In genomic region chr1:161160763-161161162, GRCh38 we compare ENCODE assay signal across 1 cellular context.
TF ChIP-seq lines count a peak whose summit lies in the region.

No MANE protein-coding gene starts in this region.

TF ChIP-seq in HCT116, 20 proteins besides CTCF, POLR2A, EP300 and RAD21:
- TF ChIP-seq TCF7L2 (IDR thresholded peaks at IDR 0.05; ENCODE audit: borderline replicate concordance, extremely low read depth, insufficient read depth, insufficient read length) (no peak), CBX3 (IDR thresholded peaks at IDR 0.05; ENCODE audit: low read depth) (no peak), CEBPB (IDR thresholded peaks at IDR 0.05; ENCODE audit: low read depth) (no peak), EZH2 (IDR thresholded peaks at IDR 0.05) (no peak), SIN3A (IDR thresholded peaks at IDR 0.05; ENCODE audit: low read depth) (no peak), ATF3 (IDR thresholded peaks at IDR 0.05) (no peak), SRF (IDR thresholded peaks at IDR 0.05; ENCODE audit: low read depth) (no peak), JUND (IDR thresholded peaks at IDR 0.05) (no peak), EGR1 (IDR thresholded peaks at IDR 0.05; ENCODE audit: low read depth) (no peak), SP1 (IDR thresholded peaks at IDR 0.05; ENCODE audit: low read depth) (no peak), YY1 (IDR thresholded peaks at IDR 0.05; ENCODE audit: extremely low read depth, insufficient replicate concordance, low read depth, low read length) (no peak), ZNF274 (IDR thresholded peaks at IDR 0.05; ENCODE audit: low read depth, low read length) (no peak), ZFX (IDR thresholded peaks at IDR 0.05) (no peak), ELF1 (IDR thresholded peaks at IDR 0.05; ENCODE audit: borderline replicate concordance, low read depth) (no peak), FOSL1 (IDR thresholded peaks at IDR 0.05; ENCODE audit: low read depth) (no peak), EZH2phosphoT487 (IDR thresholded peaks at IDR 0.05; ENCODE audit: borderline replicate concordance) (no peak), ZBTB33 (IDR thresholded peaks at IDR 0.05; ENCODE audit: extremely low read depth, insufficient replicate concordance, low read length) (no peak), POLR2AphosphoS5 (IDR thresholded peaks at IDR 0.05; ENCODE audit: low read depth, low read length) (no peak)
- TF ChIP-seq, protein P1, sequence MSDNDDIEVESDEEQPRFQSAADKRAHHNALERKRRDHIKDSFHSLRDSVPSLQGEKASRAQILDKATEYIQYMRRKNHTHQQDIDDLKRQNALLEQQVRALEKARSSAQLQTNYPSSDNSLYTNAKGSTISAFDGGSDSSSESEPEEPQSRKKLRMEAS (IDR thresholded peaks at IDR 0.05): no peak
